1 cellular context compared by ENCODE assay signal in genomic region chr19:3411636-3412035, GRCh38.
TF ChIP-seq lines count a peak whose summit lies in the region.

No MANE protein-coding gene starts in this region.

TF ChIP-seq in HepG2, 621 proteins besides CTCF, POLR2A, EP300 and RAD21 (continued from another document and continues in another):
- TF ChIP-seq, protein P1, sequence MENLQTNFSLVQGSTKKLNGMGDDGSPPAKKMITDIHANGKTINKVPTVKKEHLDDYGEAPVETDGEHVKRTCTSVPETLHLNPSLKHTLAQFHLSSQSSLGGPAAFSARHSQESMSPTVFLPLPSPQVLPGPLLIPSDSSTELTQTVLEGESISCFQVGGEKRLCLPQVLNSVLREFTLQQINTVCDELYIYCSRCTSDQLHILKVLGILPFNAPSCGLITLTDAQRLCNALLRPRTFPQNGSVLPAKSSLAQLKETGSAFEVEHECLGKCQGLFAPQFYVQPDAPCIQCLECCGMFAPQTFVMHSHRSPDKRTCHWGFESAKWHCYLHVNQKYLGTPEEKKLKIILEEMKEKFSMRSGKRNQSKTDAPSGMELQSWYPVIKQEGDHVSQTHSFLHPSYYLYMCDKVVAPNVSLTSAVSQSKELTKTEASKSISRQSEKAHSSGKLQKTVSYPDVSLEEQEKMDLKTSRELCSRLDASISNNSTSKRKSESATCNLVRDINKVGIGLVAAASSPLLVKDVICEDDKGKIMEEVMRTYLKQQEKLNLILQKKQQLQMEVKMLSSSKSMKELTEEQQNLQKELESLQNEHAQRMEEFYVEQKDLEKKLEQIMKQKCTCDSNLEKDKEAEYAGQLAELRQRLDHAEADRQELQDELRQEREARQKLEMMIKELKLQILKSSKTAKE (CRISPR knock-in tag; IDR thresholded peaks at IDR 0.05; ENCODE audit: borderline replicate concordance) = peak; percentile 86
- TF ChIP-seq ZNF446 (CRISPR knock-in tag; IDR thresholded peaks at IDR 0.05) = no peak
- no peak for TF ChIP-seq ZNF615 (CRISPR knock-in tag; IDR thresholded peaks at IDR 0.05; ENCODE audit: borderline replicate concordance)
- TF ChIP-seq, protein P2, sequence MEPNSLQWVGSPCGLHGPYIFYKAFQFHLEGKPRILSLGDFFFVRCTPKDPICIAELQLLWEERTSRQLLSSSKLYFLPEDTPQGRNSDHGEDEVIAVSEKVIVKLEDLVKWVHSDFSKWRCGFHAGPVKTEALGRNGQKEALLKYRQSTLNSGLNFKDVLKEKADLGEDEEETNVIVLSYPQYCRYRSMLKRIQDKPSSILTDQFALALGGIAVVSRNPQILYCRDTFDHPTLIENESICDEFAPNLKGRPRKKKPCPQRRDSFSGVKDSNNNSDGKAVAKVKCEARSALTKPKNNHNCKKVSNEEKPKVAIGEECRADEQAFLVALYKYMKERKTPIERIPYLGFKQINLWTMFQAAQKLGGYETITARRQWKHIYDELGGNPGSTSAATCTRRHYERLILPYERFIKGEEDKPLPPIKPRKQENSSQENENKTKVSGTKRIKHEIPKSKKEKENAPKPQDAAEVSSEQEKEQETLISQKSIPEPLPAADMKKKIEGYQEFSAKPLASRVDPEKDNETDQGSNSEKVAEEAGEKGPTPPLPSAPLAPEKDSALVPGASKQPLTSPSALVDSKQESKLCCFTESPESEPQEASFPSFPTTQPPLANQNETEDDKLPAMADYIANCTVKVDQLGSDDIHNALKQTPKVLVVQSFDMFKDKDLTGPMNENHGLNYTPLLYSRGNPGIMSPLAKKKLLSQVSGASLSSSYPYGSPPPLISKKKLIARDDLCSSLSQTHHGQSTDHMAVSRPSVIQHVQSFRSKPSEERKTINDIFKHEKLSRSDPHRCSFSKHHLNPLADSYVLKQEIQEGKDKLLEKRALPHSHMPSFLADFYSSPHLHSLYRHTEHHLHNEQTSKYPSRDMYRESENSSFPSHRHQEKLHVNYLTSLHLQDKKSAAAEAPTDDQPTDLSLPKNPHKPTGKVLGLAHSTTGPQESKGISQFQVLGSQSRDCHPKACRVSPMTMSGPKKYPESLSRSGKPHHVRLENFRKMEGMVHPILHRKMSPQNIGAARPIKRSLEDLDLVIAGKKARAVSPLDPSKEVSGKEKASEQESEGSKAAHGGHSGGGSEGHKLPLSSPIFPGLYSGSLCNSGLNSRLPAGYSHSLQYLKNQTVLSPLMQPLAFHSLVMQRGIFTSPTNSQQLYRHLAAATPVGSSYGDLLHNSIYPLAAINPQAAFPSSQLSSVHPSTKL (CRISPR knock-in tag; IDR thresholded peaks at IDR 0.05) = peak; percentile 76
- no peak for TF ChIP-seq SOX6 (IDR thresholded peaks at IDR 0.05)
- TF ChIP-seq SOX6 (CRISPR knock-in tag; IDR thresholded peaks at IDR 0.05) = peak; percentile 51
- TF ChIP-seq MIER3 (CRISPR knock-in tag; IDR thresholded peaks at IDR 0.05; ENCODE audit: borderline replicate concordance) = no peak; the same call in 1 of the 2 replicates
- peak; percentile 74 for TF ChIP-seq SKI (IDR thresholded peaks at IDR 0.05; ENCODE audit: partially characterized antibody)
- TF ChIP-seq KDM6A (CRISPR knock-in tag; IDR thresholded peaks at IDR 0.05; ENCODE audit: low read depth) = no peak
- no peak for TF ChIP-seq ZNF256 (CRISPR knock-in tag; conservative IDR thresholded peaks at IDR 0.05)
- TF ChIP-seq, protein P3, sequence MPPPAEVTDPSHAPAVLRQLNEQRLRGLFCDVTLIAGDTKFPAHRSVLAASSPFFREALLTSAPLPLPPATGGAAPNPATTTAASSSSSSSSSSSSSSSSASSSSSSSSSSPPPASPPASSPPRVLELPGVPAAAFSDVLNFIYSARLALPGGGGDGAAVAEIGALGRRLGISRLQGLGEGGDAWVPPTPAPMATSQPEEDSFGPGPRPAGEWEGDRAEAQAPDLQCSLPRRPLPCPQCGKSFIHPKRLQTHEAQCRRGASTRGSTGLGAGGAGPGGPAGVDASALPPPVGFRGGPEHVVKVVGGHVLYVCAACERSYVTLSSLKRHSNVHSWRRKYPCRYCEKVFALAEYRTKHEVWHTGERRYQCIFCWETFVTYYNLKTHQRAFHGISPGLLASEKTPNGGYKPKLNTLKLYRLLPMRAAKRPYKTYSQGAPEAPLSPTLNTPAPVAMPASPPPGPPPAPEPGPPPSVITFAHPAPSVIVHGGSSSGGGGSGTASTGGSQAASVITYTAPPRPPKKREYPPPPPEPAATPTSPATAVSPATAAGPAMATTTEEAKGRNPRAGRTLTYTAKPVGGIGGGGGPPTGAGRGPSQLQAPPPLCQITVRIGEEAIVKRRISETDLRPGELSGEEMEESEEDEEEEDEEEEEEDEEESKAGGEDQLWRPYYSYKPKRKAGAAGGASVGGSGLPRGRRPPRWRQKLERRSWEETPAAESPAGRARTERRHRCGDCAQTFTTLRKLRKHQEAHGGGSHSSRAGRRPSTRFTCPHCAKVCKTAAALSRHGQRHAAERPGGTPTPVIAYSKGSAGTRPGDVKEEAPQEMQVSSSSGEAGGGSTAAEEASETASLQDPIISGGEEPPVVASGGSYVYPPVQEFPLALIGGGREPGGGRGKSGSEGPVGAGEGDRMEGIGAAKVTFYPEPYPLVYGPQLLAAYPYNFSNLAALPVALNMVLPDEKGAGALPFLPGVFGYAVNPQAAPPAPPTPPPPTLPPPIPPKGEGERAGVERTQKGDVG (CRISPR knock-in tag; IDR thresholded peaks at IDR 0.05; ENCODE audit: borderline replicate concordance) = no peak
- TF ChIP-seq, protein P4, sequence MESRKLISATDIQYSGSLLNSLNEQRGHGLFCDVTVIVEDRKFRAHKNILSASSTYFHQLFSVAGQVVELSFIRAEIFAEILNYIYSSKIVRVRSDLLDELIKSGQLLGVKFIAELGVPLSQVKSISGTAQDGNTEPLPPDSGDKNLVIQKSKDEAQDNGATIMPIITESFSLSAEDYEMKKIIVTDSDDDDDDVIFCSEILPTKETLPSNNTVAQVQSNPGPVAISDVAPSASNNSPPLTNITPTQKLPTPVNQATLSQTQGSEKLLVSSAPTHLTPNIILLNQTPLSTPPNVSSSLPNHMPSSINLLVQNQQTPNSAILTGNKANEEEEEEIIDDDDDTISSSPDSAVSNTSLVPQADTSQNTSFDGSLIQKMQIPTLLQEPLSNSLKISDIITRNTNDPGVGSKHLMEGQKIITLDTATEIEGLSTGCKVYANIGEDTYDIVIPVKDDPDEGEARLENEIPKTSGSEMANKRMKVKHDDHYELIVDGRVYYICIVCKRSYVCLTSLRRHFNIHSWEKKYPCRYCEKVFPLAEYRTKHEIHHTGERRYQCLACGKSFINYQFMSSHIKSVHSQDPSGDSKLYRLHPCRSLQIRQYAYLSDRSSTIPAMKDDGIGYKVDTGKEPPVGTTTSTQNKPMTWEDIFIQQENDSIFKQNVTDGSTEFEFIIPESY (CRISPR knock-in tag; IDR thresholded peaks at IDR 0.05) = peak; percentile 40
- no peak for TF ChIP-seq PAX8 (CRISPR knock-in tag; IDR thresholded peaks at IDR 0.05; ENCODE audit: borderline replicate concordance)
- no peak; the same call in 1 of the 2 replicates for TF ChIP-seq ZMYM3 (CRISPR knock-in tag; IDR thresholded peaks at IDR 0.05)
- TF ChIP-seq ZBTB38 (CRISPR knock-in tag; IDR thresholded peaks at IDR 0.05) = peak; percentile 61
- TF ChIP-seq ZBED4 (CRISPR knock-in tag; IDR thresholded peaks at IDR 0.05; ENCODE audit: borderline replicate concordance) = no peak
- no peak for TF ChIP-seq ZNF3 (CRISPR knock-in tag; IDR thresholded peaks at IDR 0.05)
- TF ChIP-seq, protein P5, sequence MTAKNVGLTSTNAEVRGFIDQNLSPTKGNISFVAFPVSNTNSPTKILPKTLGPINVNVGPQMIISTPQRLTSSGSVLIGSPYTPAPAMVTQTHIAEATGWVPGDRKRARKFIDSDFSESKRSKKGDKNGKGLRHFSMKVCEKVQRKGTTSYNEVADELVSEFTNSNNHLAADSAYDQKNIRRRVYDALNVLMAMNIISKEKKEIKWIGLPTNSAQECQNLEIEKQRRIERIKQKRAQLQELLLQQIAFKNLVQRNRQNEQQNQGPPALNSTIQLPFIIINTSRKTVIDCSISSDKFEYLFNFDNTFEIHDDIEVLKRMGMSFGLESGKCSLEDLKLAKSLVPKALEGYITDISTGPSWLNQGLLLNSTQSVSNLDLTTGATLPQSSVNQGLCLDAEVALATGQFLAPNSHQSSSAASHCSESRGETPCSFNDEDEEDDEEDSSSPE (CRISPR knock-in tag; IDR thresholded peaks at IDR 0.05) = 0 out of 2 replicates have a peak, but pooled peaks have one; percentile 38
- no peak for TF ChIP-seq SMAD9 (CRISPR knock-in tag; IDR thresholded peaks at IDR 0.05)
- TF ChIP-seq, protein P6, sequence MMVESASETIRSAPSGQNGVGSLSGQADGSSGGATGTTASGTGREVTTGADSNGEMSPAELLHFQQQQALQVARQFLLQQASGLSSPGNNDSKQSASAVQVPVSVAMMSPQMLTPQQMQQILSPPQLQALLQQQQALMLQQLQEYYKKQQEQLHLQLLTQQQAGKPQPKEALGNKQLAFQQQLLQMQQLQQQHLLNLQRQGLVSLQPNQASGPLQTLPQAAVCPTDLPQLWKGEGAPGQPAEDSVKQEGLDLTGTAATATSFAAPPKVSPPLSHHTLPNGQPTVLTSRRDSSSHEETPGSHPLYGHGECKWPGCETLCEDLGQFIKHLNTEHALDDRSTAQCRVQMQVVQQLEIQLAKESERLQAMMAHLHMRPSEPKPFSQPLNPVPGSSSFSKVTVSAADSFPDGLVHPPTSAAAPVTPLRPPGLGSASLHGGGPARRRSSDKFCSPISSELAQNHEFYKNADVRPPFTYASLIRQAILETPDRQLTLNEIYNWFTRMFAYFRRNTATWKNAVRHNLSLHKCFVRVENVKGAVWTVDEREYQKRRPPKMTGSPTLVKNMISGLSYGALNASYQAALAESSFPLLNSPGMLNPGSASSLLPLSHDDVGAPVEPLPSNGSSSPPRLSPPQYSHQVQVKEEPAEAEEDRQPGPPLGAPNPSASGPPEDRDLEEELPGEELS (CRISPR knock-in tag; IDR thresholded peaks at IDR 0.05) = peak; percentile 55; the same call in 1 of the 2 replicates
- TF ChIP-seq BCLAF1 (IDR thresholded peaks at IDR 0.05) = no peak
- TF ChIP-seq ZEB1 (IDR thresholded peaks at IDR 0.05; ENCODE audit: insufficient replicate concordance, low read depth) = peak; percentile 31
- TF ChIP-seq HIVEP1 (CRISPR knock-in tag; IDR thresholded peaks at IDR 0.05) = peak; percentile 64; the same call in 1 of the 2 replicates
- no peak for TF ChIP-seq REPIN1 (CRISPR knock-in tag; IDR thresholded peaks at IDR 0.05; ENCODE audit: borderline replicate concordance, low read depth)
- TF ChIP-seq ZNF547 (CRISPR knock-in tag; IDR thresholded peaks at IDR 0.05) = 0 out of 2 replicates have a peak, but pooled peaks have one; percentile 24
- TF ChIP-seq ZNF18 (CRISPR knock-in tag; IDR thresholded peaks at IDR 0.05; ENCODE audit: insufficient replicate concordance) = no peak
- TF ChIP-seq AGO2 (optimal IDR thresholded peaks at IDR 0.05; ENCODE audit: low read depth, low read length) = no peak
- peak; percentile 48; the same call in 1 of the 2 replicates for TF ChIP-seq YEATS4 (CRISPR knock-in tag; IDR thresholded peaks at IDR 0.05; ENCODE audit: borderline replicate concordance)
- TF ChIP-seq TGIF2 (CRISPR knock-in tag; IDR thresholded peaks at IDR 0.05) = no peak
- no peak for TF ChIP-seq RAD51 (IDR thresholded peaks at IDR 0.05; ENCODE audit: borderline replicate concordance)
- peak; percentile 27; the same call in 1 of the 2 replicates for TF ChIP-seq GABPB1 (CRISPR knock-in tag; IDR thresholded peaks at IDR 0.05)
- TF ChIP-seq ZBTB3 (CRISPR knock-in tag; IDR thresholded peaks at IDR 0.05; ENCODE audit: borderline replicate concordance, low read depth) = no peak
- no peak for TF ChIP-seq TP53 (CRISPR knock-in tag; conservative IDR thresholded peaks at IDR 0.05)
- TF ChIP-seq HDAC1 (CRISPR knock-in tag; IDR thresholded peaks at IDR 0.05) = peak; percentile 87
